8 cellular contexts compared by ENCODE assay signal in genomic region chr1:84077476-84078107, GRCh38.
A peak's percentile ranks its signal among the peaks of the same experiment; 100 is the strongest.
DNase-seq lines count a peak whose midpoint lies in the region; ATAC-seq and TF ChIP-seq lines count a peak whose summit lies in the region.

No MANE protein-coding gene starts in this region.

- intact Hi-C loops in Right ventricle myocardium inferior (cut with DNase I), result no loop called here

- H3K27me3 ChIP-seq in H7 (ENCODE audit: control insufficient read depth, insufficient read depth, low read length), result no peaks in the 10 kb centered on the region
- H3K27me3 ChIP-seq in parathyroid adenoma (ENCODE audit: control insufficient read depth, insufficient read depth, low read length), result no peaks in the 10 kb centered on the region
- H3K27me3 ChIP-seq in tibial nerve, result no peaks in the 10 kb centered on the region

- no peak for TF ChIP-seq EP300 in tibial nerve (IDR thresholded peaks at IDR 0.05)

- H3K79me2 ChIP-seq in parathyroid adenoma, result no peaks in the 10 kb centered on the region

- peak overlapping the region; percentile 91 for H3K4me3 Mint-ChIP-seq in activated naive CD8-positive, alpha-beta T cell

- DNase-seq in GM03348 (ENCODE audit: low spot score), result peak; percentile 96
- DNase-seq in H7, result peak; percentile 96
- DNase-seq in M059J (ENCODE audit: low read depth), result peak; percentile 78
- peak; percentile 89 for DNase-seq in Right ventricle myocardium inferior (ENCODE audit: missing footprints)
- peak; percentile 26 to 35 for DNase-seq in tibial nerve (ENCODE audit: low spot score in 2 of 2)

- H3K9me3 ChIP-seq in parathyroid adenoma (ENCODE audit: control insufficient read depth, low read length) (no peaks in the 10 kb centered on the region), tibial nerve (no peaks in the 10 kb centered on the region)

- peaks cover 21% of the 10 kb centered on the region for H3K4me1 Mint-ChIP-seq in activated naive CD8-positive, alpha-beta T cell (ENCODE audit: low read depth)

- no peak for TF ChIP-seq CTCF in parathyroid adenoma (IDR thresholded peaks at IDR 0.05)
- TF ChIP-seq CTCF in tibial nerve (IDR thresholded peaks at IDR 0.05), result no peak

- H3K4me3 ChIP-seq in H7 (ENCODE audit: insufficient read depth, low read depth, low read length) (peak overlapping the region; percentile 100), parathyroid adenoma (ENCODE audit: low read depth, low read length) (peak overlapping the region; percentile 64), tibial nerve (peak overlapping the region; percentile 74 to 95 (median 89))

- H3K4me2 ChIP-seq in parathyroid adenoma (ENCODE audit: low read length), result peak overlapping the region; percentile 86

- H2AFZ ChIP-seq in parathyroid adenoma, result peak overlapping the region; percentile 88

- H3K27ac Mint-ChIP-seq in activated naive CD8-positive, alpha-beta T cell, result peak overlapping the region; percentile 85

- H3K9ac ChIP-seq in parathyroid adenoma, result no peak overlapping the region

- ATAC-seq in SK-N-SH treated with all-trans-retinoic acid at 6 μM for 48 hours, result peak; percentile 89
- peak; percentile 99 for ATAC-seq in Right ventricle myocardium inferior

- H3K27ac ChIP-seq in parathyroid adenoma (peak overlapping the region; percentile 66), tibial nerve (peak overlapping the region; percentile 81 to 96 (median 87))

- no peaks in the 10 kb centered on the region for H3K9me3 Mint-ChIP-seq in activated naive CD8-positive, alpha-beta T cell (ENCODE audit: low read depth)

- no peaks in the 10 kb centered on the region for H3K36me3 Mint-ChIP-seq in activated naive CD8-positive, alpha-beta T cell

- H3K4me1 ChIP-seq in parathyroid adenoma, result no peaks in the 10 kb centered on the region
- peaks cover 0 to 25% (median 3%) of the 10 kb centered on the region in 4 donors for H3K4me1 ChIP-seq in tibial nerve

- no peaks in the 10 kb centered on the region for H3K27me3 Mint-ChIP-seq in activated naive CD8-positive, alpha-beta T cell

- 0% methylated on average over 35 to 65 of the region's 71 CpGs for WGBS in tibial nerve, 2 donors

- peak; percentile 18 to 30 for TF ChIP-seq POLR2A in tibial nerve (IDR thresholded peaks at IDR 0.05)

- H3K36me3 ChIP-seq in H7 (replicated peaks; ENCODE audit: control insufficient read depth, insufficient read depth, low read length) (no peaks in the 10 kb centered on the region), parathyroid adenoma (ENCODE audit: control insufficient read depth, insufficient read depth, low read length) (no peaks in the 10 kb centered on the region), tibial nerve (no peaks in the 10 kb centered on the region)

TF ChIP-seq in SK-N-SH treated with all-trans-retinoic acid at 6 μM for 48 hours, 23 proteins besides CTCF, POLR2A, EP300 and RAD21:
- TF ChIP-seq ZNF8 (CRISPR knock-in tag; IDR thresholded peaks at IDR 0.05) (no peak), PATZ1 (CRISPR knock-in tag; IDR thresholded peaks at IDR 0.05; ENCODE audit: borderline replicate concordance) (peak; percentile 58; the same call in 1 of the 2 replicates), TSHZ2 (CRISPR knock-in tag; IDR thresholded peaks at IDR 0.05) (0 out of 2 replicates have a peak, but pooled peaks have one; percentile 63)

Comparison
In these comparisons a context has a peak if more than half of its experiments do, and no peak if none do; other contexts are left out.
1. Peak in every context shown above with its lines: DNase-seq, ATAC-seq, H3K4me3 ChIP-seq and H3K27ac ChIP-seq.
2. DNase-seq: peak in every context shown above with its lines; median percentile 96 in GM03348; 96 in H7; 89 in Right ventricle myocardium inferior; 78 in M059J; 30 in tibial nerve.